ENCODE assay signal across 9 cellular contexts in the genomic region with DNA sequence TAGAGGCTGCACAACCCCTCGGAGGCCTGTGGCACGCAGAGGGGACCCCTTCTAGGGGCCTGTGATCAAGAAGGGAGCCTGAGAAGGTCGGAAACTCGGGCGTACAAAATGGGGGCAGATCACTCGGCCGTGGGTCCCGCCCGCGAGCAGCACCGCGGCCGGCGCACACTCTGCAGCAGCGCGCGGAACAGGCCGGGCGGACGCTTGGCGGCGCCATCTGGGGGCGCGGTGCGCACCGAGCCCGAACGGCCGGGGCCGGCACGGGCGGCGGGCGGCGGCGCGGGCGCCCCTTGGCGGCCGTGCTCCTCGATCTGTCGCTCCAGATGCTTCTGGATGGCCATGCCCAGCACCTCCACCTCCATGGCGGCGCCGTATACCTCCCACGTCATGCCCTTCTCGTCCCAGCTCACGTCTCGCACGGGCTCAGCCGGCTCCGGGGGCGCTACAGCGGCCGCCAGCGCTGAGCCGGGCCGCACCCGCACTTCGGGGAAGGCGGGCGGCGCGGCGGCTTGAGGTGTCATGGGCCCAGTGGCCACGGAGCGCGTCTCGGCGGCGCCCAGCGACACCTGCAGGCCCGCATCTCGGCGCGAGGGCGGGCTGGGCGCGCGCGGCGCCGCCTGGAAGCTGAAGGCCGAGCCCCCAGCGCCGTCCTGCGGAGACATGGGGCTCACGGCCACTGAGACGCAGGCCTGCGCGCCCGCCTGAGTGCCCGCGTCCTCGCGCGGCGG. TPM values are rescaled to one million over a fixed set of nuclear protein-coding genes. Genes with fewer than 3 reads are reported as not detected.
DNase-seq lines count a peak whose midpoint lies in the region; ATAC-seq, FAIRE-seq and TF ChIP-seq lines count a peak whose summit lies in the region.
"Had no signal": no experiment of that assay in that cellular context is flagged by ENCODE, and none has a peak within 500 bp of the region (broad histone marks: within the 10 kb centered on the region; RNA-seq: fewer than 3 reads in every experiment).

No MANE protein-coding gene starts in this region.

- H2AFZ ChIP-seq in fibroblast of lung (ENCODE audit: low read length) = peak overlapping the region; percentile 35

- H3F3A ChIP-seq in DOHH2 (ENCODE audit: control insufficient read depth, insufficient read depth) = peaks cover 4% of the 10 kb centered on the region; the same call in 1 of the 2 replicates

- peaks cover 17% of the 10 kb centered on the region for H3K36me3 ChIP-seq in DOHH2 (ENCODE audit: control insufficient read depth, low read length)
- peaks cover 1% of the 10 kb centered on the region for H3K36me3 ChIP-seq in fibroblast of lung (ENCODE audit: control insufficient read depth, insufficient read depth, low read length)
- no peaks in the 10 kb centered on the region for H3K36me3 ChIP-seq in sigmoid colon

- intact Hi-C loops in sigmoid colon (cut with DNase I) = no loop called here

- peak overlapping the region; percentile 7 for H3K9ac ChIP-seq in fibroblast of lung (ENCODE audit: insufficient read depth, low read length)

- no peaks in the 10 kb centered on the region for H3K27me3 ChIP-seq in DOHH2 (ENCODE audit: control insufficient read depth, low read length)
- H3K27me3 ChIP-seq in fibroblast of lung (ENCODE audit: control insufficient read depth, insufficient read depth, low read length) = no peaks in the 10 kb centered on the region
- peaks cover 5 to 37% (median 8%) of the 10 kb centered on the region in 3 donors for H3K27me3 ChIP-seq in sigmoid colon

- TF ChIP-seq POLR2A in sigmoid colon (IDR thresholded peaks at IDR 0.05) (no peak), H54 (IDR thresholded peaks at IDR 0.05; ENCODE audit: low read depth, low read length) (no peak)

- DNase-seq in activated T-cell treated with anti-CD3 and anti-CD28 coated beads for 1 hour (ENCODE audit: low read depth) (peak; percentile 55), fibroblast of lung (ENCODE audit: low read depth in 2 of 2) (peak in 1 of 2 donors; percentile 45), sigmoid colon (no peak), H54 (ENCODE audit: insufficient read length, low spot score) (no peak), hippocampal formation (lab: John Stamatoyannopoulos, UW) (no peak)

- H3K9me2 ChIP-seq in DOHH2 (replicated peaks; ENCODE audit: control insufficient read depth, low read length) = no peaks in the 10 kb centered on the region

- no peak for TF ChIP-seq EP300 in sigmoid colon (IDR thresholded peaks at IDR 0.05)

- H3K4me2 ChIP-seq in DOHH2 (ENCODE audit: low read length) = peak overlapping the region; percentile 41
- peak overlapping the region; percentile 59 for H3K4me2 ChIP-seq in fibroblast of lung (ENCODE audit: extremely low read depth, insufficient read depth, low read length)

- H3K9me3 ChIP-seq in DOHH2 (ENCODE audit: control insufficient read depth, insufficient read depth, low read length) (peaks cover 9% of the 10 kb centered on the region; the same call in 1 of the 2 replicates), fibroblast of lung (ENCODE audit: control insufficient read depth, insufficient read depth, low read depth, low read length) (no peaks in the 10 kb centered on the region), sigmoid colon (no peaks in the 10 kb centered on the region)

- TF ChIP-seq CTCF in DOHH2 (IDR thresholded peaks at IDR 0.05; ENCODE audit: low read depth, low read length, poor library complexity, severe bottlenecking) = no peak
- TF ChIP-seq CTCF in fibroblast of lung (conservative IDR thresholded peaks at IDR 0.05 in 1 of 2, IDR thresholded peaks at IDR 0.05 in 1 of 2; ENCODE audit: low read depth in 1 of 2, low read length in 2 of 2) = peak in 1 of 2 donors; percentile 20
- peak in 1 of 4 experiments; percentile 9 for TF ChIP-seq CTCF in sigmoid colon (IDR thresholded peaks at IDR 0.05)

- no peak for FAIRE-seq in H54 (lab: Jason Lieb, UNC)

- no peak overlapping the region for H3K27ac ChIP-seq in DOHH2 (ENCODE audit: low read depth, low read length)
- H3K27ac ChIP-seq in fibroblast of lung (ENCODE audit: insufficient read depth, low read length) = no peak overlapping the region
- no peak overlapping the region for H3K27ac ChIP-seq in sigmoid colon
- H3K27ac ChIP-seq: epithelial cell of prostate had no signal

- H3K4me3 ChIP-seq in DOHH2 (ENCODE audit: low read length) (0 out of 2 replicates have a peak overlapping the region, but pooled peaks have one; percentile 26), fibroblast of lung (replicated peaks in 1 of 4; ENCODE audit: control extremely low read depth in 1 of 4, insufficient read depth in 1 of 4, low read depth in 3 of 4, low read length in 4 of 4) (peak overlapping the region in 1 of 4 experiments; percentile 27), sigmoid colon (peak overlapping the region in 3 of 4 donors; percentile 30 to 48 (median 46))

- 3 to 4% methylated on average over 98 of the region's 98 CpGs for WGBS in sigmoid colon, 2 donors

- peak; percentile 59 for ATAC-seq in HG03045 (IDR thresholded peaks at IDR 0.05; ENCODE audit: unreplicated experiment)
- no peak for ATAC-seq in HG03457 (IDR thresholded peaks at IDR 0.05; ENCODE audit: unreplicated experiment)

- H3K4me1 ChIP-seq in DOHH2 (ENCODE audit: control insufficient read depth, low read length) = no peaks in the 10 kb centered on the region
- no peaks in the 10 kb centered on the region for H3K4me1 ChIP-seq in fibroblast of lung (ENCODE audit: control insufficient read depth, extremely low read depth, insufficient read depth, low read length)
- peaks cover 0 to 13% (median 9%) of the 10 kb centered on the region in 4 donors for H3K4me1 ChIP-seq in sigmoid colon

- H3K79me2 ChIP-seq in DOHH2 (ENCODE audit: control insufficient read depth, low read length) (no peaks in the 10 kb centered on the region), fibroblast of lung (ENCODE audit: control insufficient read depth, insufficient read depth, low read length) (no peaks in the 10 kb centered on the region)

- H4K20me1 ChIP-seq in DOHH2 (ENCODE audit: control insufficient read depth, insufficient read depth, low read depth, low read length) (no peaks in the 10 kb centered on the region), fibroblast of lung (ENCODE audit: control insufficient read depth, extremely low read depth, insufficient read depth, low read length) (no peaks in the 10 kb centered on the region)

RNA-seq across cellular contexts. Expression of gene GPRIN1, which starts 13.1 kb away (rescaled TPM):
- total RNA-seq in fibroblast of lung (4.9 and 6.3 TPM in 2 replicates), sigmoid colon (1 to 10 TPM in 2 of 4 donors, under 1 TPM in 2; 0.33 to 1.6 (median 0.81) TPM)
- polyA plus RNA-seq in fibroblast of lung (1.9 and 5.0 TPM in 2 replicates), sigmoid colon (1 to 10 TPM in 1 of 3 donors, under 1 TPM in 2; 0.60 to 1.4 (median 0.69) TPM)
- polyA plus RNA-seq in fibroblast of lung (2012) = 4.0 and 10.0 TPM in 2 replicates
- polyA minus RNA-seq in fibroblast of lung (ENCODE audit: low replicate concordance) = 2.1 and 12.3 TPM in 2 replicates

RNA-seq across cellular contexts. Expression of gene SNCB, which starts 33.5 kb away (rescaled TPM):
- total RNA-seq in fibroblast of lung (0.17 TPM in 1 of 2 replicates, not detected in the other), sigmoid colon (1 to 10 TPM in 1 of 4 donors, not detected in 3; 2.2 TPM)
- polyA plus RNA-seq in fibroblast of lung (0.22 and 2.3 TPM in 2 replicates), sigmoid colon (under 1 TPM in 1 of 3 donors, not detected in 2; 0.23 TPM)
- polyA plus RNA-seq in fibroblast of lung (2012) = 0.17 and 3.5 TPM in 2 replicates
- polyA minus RNA-seq in fibroblast of lung (ENCODE audit: low replicate concordance) = 1.1 TPM in 1 of 2 replicates, not detected in the other

RNA-seq across cellular contexts. Expression of gene EIF4E1B, which starts 33.6 kb away (rescaled TPM):
- total RNA-seq in fibroblast of lung (not detected in 2 replicates), sigmoid colon (under 1 TPM in 1 of 4 donors, not detected in 3; 0.36 TPM)
- polyA plus RNA-seq in fibroblast of lung (not detected in 2 replicates), sigmoid colon (not detected)
- not detected in 2 replicates for polyA plus RNA-seq in fibroblast of lung (2012)
- not detected in 2 replicates for polyA minus RNA-seq in fibroblast of lung (ENCODE audit: low replicate concordance)

RNA-seq across cellular contexts. Expression of gene CDHR2, which starts 47.7 kb away (rescaled TPM):
- under 0.01 TPM in 1 of 2 replicates, not detected in the other for total RNA-seq in fibroblast of lung
- polyA plus RNA-seq in fibroblast of lung = not detected in 2 replicates
- 0.25 and 0.44 TPM in 2 replicates for polyA plus RNA-seq in fibroblast of lung (2012)
- not detected in 2 replicates for polyA minus RNA-seq in fibroblast of lung (ENCODE audit: low replicate concordance)
- 1 to 10 TPM in 1 of 4 donors, under 1 TPM in 1, not detected in 2; 0.71 to 1.1 TPM for total RNA-seq in sigmoid colon
- polyA plus RNA-seq in sigmoid colon = 10 to 100 TPM in 2 of 3 donors, 1 to 10 TPM in 1; 9.6 to 57.9 (median 47.9) TPM

RNA-seq across cellular contexts. Expression of gene TSPAN17, which starts 50.4 kb away (rescaled TPM):
- total RNA-seq in fibroblast of lung = 29.0 and 35.2 TPM in 2 replicates
- polyA plus RNA-seq in fibroblast of lung = 34.8 and 43.5 TPM in 2 replicates
- 38.1 and 58.2 TPM in 2 replicates for polyA plus RNA-seq in fibroblast of lung (2012)
- 44.6 and 56.7 TPM in 2 replicates for polyA minus RNA-seq in fibroblast of lung (ENCODE audit: low replicate concordance)
- 10 to 100 TPM in 2 of 4 donors, 1 to 10 TPM in 2; 7.4 to 22.4 (median 9.7) TPM for total RNA-seq in sigmoid colon
- 10 to 100 TPM; 21.7 to 37.7 (median 25.2) TPM for polyA plus RNA-seq in sigmoid colon
